In the genomic region with DNA sequence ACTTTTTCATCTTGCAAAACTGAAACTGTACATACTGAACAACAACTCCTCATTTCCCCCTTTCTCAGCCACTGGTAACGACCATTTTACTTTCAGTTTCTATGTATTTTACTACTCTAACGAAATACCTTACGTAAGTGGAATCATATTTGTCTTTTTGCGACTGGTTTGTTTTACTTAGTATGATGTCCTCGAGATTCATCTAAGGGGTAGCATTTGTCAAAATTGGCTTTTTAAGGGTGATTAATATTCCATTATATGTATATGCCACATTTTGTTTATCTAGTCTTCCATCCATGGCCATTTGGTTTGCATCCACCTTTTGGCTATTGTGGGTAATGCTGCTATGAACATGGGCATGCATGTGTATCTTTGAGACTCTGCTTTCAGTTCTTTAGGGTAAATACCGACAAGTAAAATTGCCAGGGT, we compare ENCODE assay signal across 8 cellular contexts. TPM values are rescaled to one million over a fixed set of nuclear protein-coding genes. Genes with fewer than 3 reads are reported as not detected.
A peak's percentile ranks its signal among the peaks of the same experiment; 100 is the strongest.
DNase-seq lines count a peak whose midpoint lies in the region; ATAC-seq, FAIRE-seq and TF ChIP-seq lines count a peak whose summit lies in the region.

No MANE protein-coding gene starts in this region.

- peak; percentile 33 for FAIRE-seq in GM12891 (lab: Jason Lieb, UNC)

- H3K4me2 ChIP-seq in mesenchymal stem cell (ENCODE audit: low read length, poor library complexity, severe bottlenecking): no peak overlapping the region

- H3K4me1 ChIP-seq in mesenchymal stem cell (ENCODE audit: control insufficient read depth, insufficient read depth, low read depth, low read length): no peaks in the 10 kb centered on the region

- no peaks in the 10 kb centered on the region for H3K27me3 ChIP-seq in mesenchymal stem cell (ENCODE audit: control insufficient read depth in 1 of 2, insufficient read depth in 1 of 2, low read length in 2 of 2)

- H2BK12ac ChIP-seq in mesenchymal stem cell (ENCODE audit: low read length in 2 of 2): no peak overlapping the region

- H3K18ac ChIP-seq in mesenchymal stem cell (ENCODE audit: low read depth in 1 of 2, low read length in 2 of 2): no peak overlapping the region

- peaks cover 53 to 100% of the 10 kb centered on the region in 2 experiments for H3K36me3 ChIP-seq in mesenchymal stem cell (ENCODE audit: control insufficient read depth in 1 of 2, insufficient read depth in 2 of 2, low read depth in 1 of 2, low read length in 2 of 2)

- H3K79me1 ChIP-seq in mesenchymal stem cell (replicated peaks; ENCODE audit: low read length, poor library complexity, severe bottlenecking): peaks cover 9% of the 10 kb centered on the region

- H2AK5ac ChIP-seq in mesenchymal stem cell (ENCODE audit: low read length, severe bottlenecking): no peak overlapping the region

- WGBS in mesenchymal stem cell: 97% methylated on average over 5 of the region's 6 CpGs

- peak overlapping the region; percentile 43 for H3K9ac ChIP-seq in mesenchymal stem cell (ENCODE audit: low read length)

- TF ChIP-seq POLR2A in GM12891 (IDR thresholded peaks at IDR 0.05; ENCODE audit: low read depth, low read length): no peak

- no peak overlapping the region for H4K91ac ChIP-seq in mesenchymal stem cell (ENCODE audit: low read length)

- no peak overlapping the region for H4K8ac ChIP-seq in mesenchymal stem cell (ENCODE audit: low read length)

- H3K14ac ChIP-seq in mesenchymal stem cell (ENCODE audit: low read length in 2 of 2): no peak overlapping the region

- H3K23ac ChIP-seq in mesenchymal stem cell (ENCODE audit: low read length in 2 of 2): no peak overlapping the region

- no peak overlapping the region for H3K27ac ChIP-seq in mesenchymal stem cell (ENCODE audit: low read length, poor library complexity, severe bottlenecking)
- H3K27ac ChIP-seq in substantia nigra (ENCODE audit: low read depth, low read length, poor library complexity, severe bottlenecking): no peak overlapping the region

- ATAC-seq in HG02588 (IDR thresholded peaks at IDR 0.05; ENCODE audit: unreplicated experiment): peak; percentile 56
- ATAC-seq in GM19467 (IDR thresholded peaks at IDR 0.05; ENCODE audit: unreplicated experiment): no peak

- no peak overlapping the region for H2BK120ac ChIP-seq in mesenchymal stem cell (ENCODE audit: low read depth, low read length)

- H2BK5ac ChIP-seq in mesenchymal stem cell (ENCODE audit: low read depth, low read length, poor library complexity, severe bottlenecking): no peak overlapping the region

- H3K4ac ChIP-seq in mesenchymal stem cell (ENCODE audit: low read depth in 1 of 2, low read length in 2 of 2): no peak overlapping the region

- DNase-seq in GM12891 (ENCODE audit: insufficient read length, low spot score): no peak
- peak; percentile 28 for DNase-seq in OCI-M1 (lab: John Stamatoyannopoulos, UW)
- peak; percentile 17 for DNase-seq in mesenchymal stem cell
- DNase-seq in occipital lobe (lab: John Stamatoyannopoulos, UW): no peak
- no peak for DNase-seq in substantia nigra (lab: John Stamatoyannopoulos, UW)
- no peak for DNase-seq in NCI-H510A treated with DMSO at 0.1 percent for 48 hours (lab: John Stamatoyannopoulos, UW)

- H3K9me3 ChIP-seq in mesenchymal stem cell (ENCODE audit: control insufficient read depth, low read length): no peaks in the 10 kb centered on the region

- no peak overlapping the region for H2AFZ ChIP-seq in mesenchymal stem cell (ENCODE audit: low read depth, low read length)

- H2BK15ac ChIP-seq in mesenchymal stem cell (ENCODE audit: low read depth, poor library complexity, severe bottlenecking): no peak overlapping the region

- no peak overlapping the region for H3K4me3 ChIP-seq in mesenchymal stem cell (ENCODE audit: insufficient read depth in 1 of 2, low read depth in 1 of 2, low read length in 2 of 2)

TF ChIP-seq in GM12891, 5 proteins besides CTCF, POLR2A, EP300 and RAD21:
- TF ChIP-seq PAX5 (IDR thresholded peaks at IDR 0.05; ENCODE audit: insufficient read depth, low read length, severe bottlenecking) (no peak), POU2F2 (IDR thresholded peaks at IDR 0.05; ENCODE audit: low read depth, low read length) (no peak), POLR2AphosphoS5 (IDR thresholded peaks at IDR 0.05; ENCODE audit: low read depth, low read length) (no peak), SPI1 (IDR thresholded peaks at IDR 0.05; ENCODE audit: low read depth, low read length) (peak; percentile 73), TAF1 (IDR thresholded peaks at IDR 0.05; ENCODE audit: low read depth, low read length) (no peak)

RNA-seq across cellular contexts. Expression of a gene that starts 10.4 kb away (rescaled TPM):
- polyA plus RNA-seq in GM12891 (2012; ENCODE audit: low read depth, missing spikeins): 178 TPM
- polyA plus RNA-seq in mesenchymal stem cell (2013, experiment 1 of 2): 228 TPM
- 191 TPM for polyA plus RNA-seq in mesenchymal stem cell (2013, experiment 2 of 2)
- 163 TPM for total RNA-seq in occipital lobe

RNA-seq across cellular contexts. Expression of a gene that starts 33.9 kb away (rescaled TPM):
- 0.73 TPM for polyA plus RNA-seq in GM12891 (2012; ENCODE audit: low read depth, missing spikeins)
- 11.9 TPM for polyA plus RNA-seq in mesenchymal stem cell (2013, experiment 1 of 2)
- polyA plus RNA-seq in mesenchymal stem cell (2013, experiment 2 of 2): 11.7 TPM
- 11.5 TPM for total RNA-seq in occipital lobe

Comparison
In these comparisons a context has a peak if more than half of its experiments do, and no peak if none do; other contexts are left out.
1. DNase-seq: peak in OCI-M1 (single experiment) and mesenchymal stem cell (single experiment); none in GM12891 (single experiment), occipital lobe (single experiment), substantia nigra (0 of 49) and NCI-H510A treated with DMSO at 0.1 percent for 48 hours (single experiment).